22 cellular contexts compared by ENCODE assay signal in genomic region chr3:194312186-194312742, GRCh38. TPM values are rescaled to one million over a fixed set of nuclear protein-coding genes. Genes with fewer than 3 reads are reported as not detected.
A peak's percentile ranks its signal among the peaks of the same experiment; 100 is the strongest.
DNase-seq lines count a peak whose midpoint lies in the region; ATAC-seq, FAIRE-seq and TF ChIP-seq lines count a peak whose summit lies in the region.
"Had no signal": no experiment of that assay in that cellular context is flagged by ENCODE, and none has a peak within 500 bp of the region (broad histone marks: within the 10 kb centered on the region; RNA-seq: fewer than 3 reads in every experiment).

No MANE protein-coding gene starts in this region.

- H2AFZ ChIP-seq in K562 (ENCODE audit: low read depth, low read length), result no peak overlapping the region

- FAIRE-seq in K562 (lab: Jason Lieb, UNC), result no peak
- no peak for FAIRE-seq in GM12892 (lab: Jason Lieb, UNC)
- FAIRE-seq: GM12891 had no signal

- H3K4me3 Mint-ChIP-seq in activated naive CD4-positive, alpha-beta T cell treated with anti-CD3 and anti-CD28 coated beads, Interleukin-2, amount 10 ng/mL, durations not matched to agents 7 days and 5 days, result peak overlapping the region; percentile 3
- H3K4me3 Mint-ChIP-seq: CD8-positive, alpha-beta memory T cell; effector memory CD8-positive, alpha-beta T cell; H9; WTC11 had no signal

- in situ Hi-C loops in K562 (cut with MboI), result loop anchor here (10.0 to 25.0 kb wide), 2 partner anchors 147 to 1500 kb away; no protein-coding TSS in a partner anchor

- H3K36me3 ChIP-seq in K562 (ENCODE audit: control insufficient read depth, insufficient read depth, low read length) (no peaks in the 10 kb centered on the region), muscle layer of colon (ENCODE audit: insufficient read depth, low read length) (no peaks in the 10 kb centered on the region), vagina (no peaks in the 10 kb centered on the region)
- H3K36me3 ChIP-seq: gastrocnemius medialis, right lobe of liver had no signal

- peak; percentile 11 for DNase-seq in activated naive CD4-positive, alpha-beta T cell treated with anti-CD3 and anti-CD28 coated beads, Interleukin-2, amount 10 ng/mL, durations not matched to agents 7 days and 5 days
- no peak for DNase-seq in activated naive CD4-positive, alpha-beta T cell treated with Interleukin-2 at 50 U/mL for 16 hours
- DNase-seq in K562 (ENCODE audit: extremely low read depth in 1 of 4, low spot score in 3 of 4), result no peak
- no peak for DNase-seq in vagina (ENCODE audit: extremely low spot score in 2 of 2)
- DNase-seq in GM12892 (ENCODE audit: insufficient read length), result no peak
- no peak for DNase-seq in COLO829 (ENCODE audit: low spot score)
- no peak for DNase-seq in amygdala (lab: John Stamatoyannopoulos, UW)
- DNase-seq: CD8-positive, alpha-beta memory T cell; central memory CD4-positive, alpha-beta T cell; effector memory CD8-positive, alpha-beta T cell; H9; stimulated activated CD4-positive, alpha-beta T cell treated with anti-CD3 and anti-CD28 coated beads, Interleukin-4, amount 100 ng/mL, for 24 hours; trophoblast cell had no signal

- POLR2A ChIA-PET in K562 (lab: Yijun Ruan, JAX), result interaction anchor here (1.0 to 5.5 kb wide), 3 partner anchors 14 to 370 kb away, joined by 3 to 48 read pairs (median 5); partner anchors contain the start of gene HES1

- TF ChIP-seq POLR2A in K562 (conservative IDR thresholded peaks at IDR 0.05) (no peak), vagina (IDR thresholded peaks at IDR 0.05) (no peak), GM12892 (IDR thresholded peaks at IDR 0.05; ENCODE audit: low read depth, low read length) (no peak)

- H4K20me1 ChIP-seq in K562 (replicated peaks; ENCODE audit: control insufficient read depth, insufficient read depth, low read length), result no peaks in the 10 kb centered on the region

- TF ChIP-seq CTCF in K562 (IDR thresholded peaks at IDR 0.05 in 2 of 3, conservative IDR thresholded peaks at IDR 0.05 in 1 of 3; ENCODE audit: insufficient read depth in 2 of 3, low read depth in 1 of 3, low read length in 3 of 3), result no peak
- TF ChIP-seq CTCF in vagina (IDR thresholded peaks at IDR 0.05), result no peak

- H3K9ac ChIP-seq in K562 (ENCODE audit: insufficient read depth in 1 of 2, low read depth in 2 of 2, low read length in 2 of 2) (peak overlapping the region in 1 of 2 experiments; percentile 31; a peak in 1 of 4 replicates), muscle layer of colon (ENCODE audit: low read length) (peak overlapping the region; percentile 7)

- H3K36me3 Mint-ChIP-seq in activated naive CD4-positive, alpha-beta T cell treated with anti-CD3 and anti-CD28 coated beads, Interleukin-2, amount 10 ng/mL, durations not matched to agents 7 days and 5 days, result peaks cover 13% of the 10 kb centered on the region
- H3K36me3 Mint-ChIP-seq: activated naive CD4-positive, alpha-beta T cell treated with anti-CD3 and anti-CD28 coated beads, Interleukin-2, amount 50 U/mL, for 72 hours; CD8-positive, alpha-beta memory T cell had no signal

- no peaks in the 10 kb centered on the region for H3K9me3 Mint-ChIP-seq in activated naive CD4-positive, alpha-beta T cell treated with anti-CD3 and anti-CD28 coated beads, Interleukin-2, amount 10 ng/mL, durations not matched to agents 7 days and 5 days
- H3K9me3 Mint-ChIP-seq: activated naive CD4-positive, alpha-beta T cell treated with anti-CD3 and anti-CD28 coated beads, Interleukin-2, amount 50 U/mL, for 72 hours; CD8-positive, alpha-beta memory T cell; effector memory CD8-positive, alpha-beta T cell had no signal

- TF ChIP-seq RAD21 in K562 (CRISPR knock-in tag; conservative IDR thresholded peaks at IDR 0.05 in 1 of 2, IDR thresholded peaks at IDR 0.05 in 1 of 2), result no peak

- H3K27me3 ChIP-seq in K562 (ENCODE audit: control insufficient read depth in 2 of 2, insufficient read depth in 2 of 2, low read length in 2 of 2) (no peaks in the 10 kb centered on the region), muscle layer of colon (ENCODE audit: control insufficient read depth in 1 of 2, insufficient read depth in 2 of 2, low read length in 2 of 2) (no peaks in the 10 kb centered on the region), vagina (no peaks in the 10 kb centered on the region)
- H3K27me3 ChIP-seq: right lobe of liver had no signal

- no peaks in the 10 kb centered on the region for H3K79me2 ChIP-seq in K562 (ENCODE audit: control insufficient read depth, insufficient read depth, low read length)

- H3K27ac ChIP-seq in K562 (ENCODE audit: extremely low read depth, low read depth, low read length), result no peak overlapping the region
- peak overlapping the region; percentile 88 for H3K27ac ChIP-seq in muscle layer of colon (ENCODE audit: low read depth, low read length)
- peak overlapping the region; percentile 42 for H3K27ac ChIP-seq in vagina
- H3K27ac ChIP-seq: gastrocnemius medialis, right lobe of liver had no signal

- no TSS peak for BruUV-seq in K562 (replicated peaks; lab: Mats Ljungman, UMichigan)

- H3K4me1 Mint-ChIP-seq in activated naive CD4-positive, alpha-beta T cell treated with anti-CD3 and anti-CD28 coated beads, Interleukin-2, amount 10 ng/mL, durations not matched to agents 7 days and 5 days, result peaks cover 86% of the 10 kb centered on the region

- peaks cover 32% of the 10 kb centered on the region for H3K27me3 Mint-ChIP-seq in activated naive CD4-positive, alpha-beta T cell treated with anti-CD3 and anti-CD28 coated beads, Interleukin-2, amount 10 ng/mL, durations not matched to agents 7 days and 5 days

- no peak for TF ChIP-seq EP300 in K562 (IDR thresholded peaks at IDR 0.05; ENCODE audit: low read length)

- no peaks in the 10 kb centered on the region for H3K9me1 ChIP-seq in K562 (ENCODE audit: control insufficient read depth, insufficient read depth, low read length)

- CTCF ChIA-PET in activated naive CD4-positive, alpha-beta T cell treated with anti-CD3 and anti-CD28 coated beads, Interleukin-2, amount 10 ng/mL, durations not matched to agents 7 days and 5 days (lab: Charles Lee), result no interaction called here
- CTCF ChIA-PET in K562 (lab: Yijun Ruan, JAX; ENCODE audit: low intra/inter-chr PET ratio), result no interaction called here

- intact Hi-C loops in K562 (cut with micrococcal nuclease) (loop anchor here (10.0 kb wide), 4 partner anchors 237 to 1497 kb away; no protein-coding TSS in a partner anchor), vagina (cut with DNase I) (loop anchor here (2.0 kb wide), 1 partner anchor 43 kb away; no protein-coding TSS in a partner anchor)

- H3K4me3 ChIP-seq in K562 (no peak overlapping the region), muscle layer of colon (ENCODE audit: low read depth in 1 of 2, low read length in 2 of 2) (peak overlapping the region in 1 of 2 donors; percentile 19), vagina (no peak overlapping the region)
- H3K4me3 ChIP-seq: gastrocnemius medialis, right lobe of liver had no signal

- H3K27ac Mint-ChIP-seq in activated naive CD4-positive, alpha-beta T cell treated with anti-CD3 and anti-CD28 coated beads, Interleukin-2, amount 10 ng/mL, durations not matched to agents 7 days and 5 days, result peak overlapping the region; percentile 56
- H3K27ac Mint-ChIP-seq: activated naive CD4-positive, alpha-beta T cell treated with anti-CD3 and anti-CD28 coated beads, Interleukin-2, amount 50 U/mL, for 72 hours; effector memory CD8-positive, alpha-beta T cell; H9; WTC11 had no signal

- WGBS in K562 (ENCODE audit: insufficient coverage, low coverage, missing lambda C conversion rate), result 7% methylated on average over 7 of the region's 7 CpGs

- ATAC-seq in K562, result no peak
- ATAC-seq: activated naive CD4-positive, alpha-beta T cell treated with anti-CD3 and anti-CD28 coated beads, Interleukin-2, amount 50 U/mL, for 72 hours; effector memory CD8-positive, alpha-beta T cell; WTC11 had no signal

- peak overlapping the region; percentile 9; the same call in 1 of the 2 replicates for H3K4me2 ChIP-seq in K562 (ENCODE audit: insufficient read depth, low read length)

- H3K9me3 ChIP-seq in K562 (replicated peaks; ENCODE audit: control insufficient read depth, insufficient read depth, low read depth, low read length), result no peaks in the 10 kb centered on the region
- no peaks in the 10 kb centered on the region for H3K9me3 ChIP-seq in muscle layer of colon (ENCODE audit: low read length)
- no peaks in the 10 kb centered on the region for H3K9me3 ChIP-seq in vagina
- H3K9me3 ChIP-seq: gastrocnemius medialis, right lobe of liver had no signal

- H3K4me1 ChIP-seq in K562 (replicated peaks in 1 of 2; ENCODE audit: control insufficient read depth in 2 of 2, insufficient read depth in 2 of 2, low read length in 2 of 2) (peaks cover 12 to 14% of the 10 kb centered on the region in 2 experiments), muscle layer of colon (ENCODE audit: insufficient read depth, low read length) (peaks cover 46% of the 10 kb centered on the region), vagina (peaks cover 45% of the 10 kb centered on the region)

RNA-seq across cellular contexts. Expression of gene CPN2, which starts 38.9 kb away (rescaled TPM):
- total RNA-seq in K562 (2011; cell fraction: chromatin; rRNA removed; ENCODE audit: low replicate concordance), result not detected in 2 replicates
- not detected in 2 replicates for total RNA-seq in K562 (2011; cell fraction: nucleolus; rRNA removed)
- total RNA-seq in K562 (2011; cell fraction: nucleoplasm; rRNA removed), result not detected in 2 replicates
- total RNA-seq in K562 (2014; rRNA removed) (not detected in 2 replicates), K562 (2014; rRNA removed; fragmentation: Illumina TruSeq; extraction: Trizol) (not detected in 2 replicates), K562 (2015; rRNA removed; fragmentation: Illumina TruSeq; extraction: Trizol) (not detected in 2 replicates), K562 (2021) (not detected in 2 replicates), vagina (not detected)
- polyA plus RNA-seq in K562 (2011; rRNA removed) (not detected in 2 replicates), K562 (2014; fragmentation: Illumina TruSeq; extraction: Trizol) (not detected in 2 replicates), K562 (2014; fragmentation: Nextera tagmentation; extraction: Ambion mirVana) (not detected), K562 (2014; rRNA removed) (not detected in 2 replicates)
- 0.04 TPM in 1 of 2 replicates, not detected in the other for polyA plus RNA-seq in K562 (2011; cell fraction: cytosol; rRNA removed)
- not detected in 2 replicates for polyA plus RNA-seq in K562 (2011; cell fraction: nucleus; rRNA removed)
- polyA plus RNA-seq in K562 (2012), result 0.06 TPM in 1 of 2 replicates, not detected in the other
- polyA minus RNA-seq in K562 (2011; rRNA and poly(A)+ RNA removed), result not detected in 2 replicates
- not detected in 2 replicates for polyA minus RNA-seq in K562 (2011; cell fraction: cytosol; rRNA and poly(A)+ RNA removed)
- not detected in 2 replicates for polyA minus RNA-seq in K562 (2011; cell fraction: nucleus; rRNA and poly(A)+ RNA removed)
- polyA plus RNA-seq in GM12892 (2012; ENCODE audit: missing spikeins), result not detected
- total RNA-seq: activated naive CD4-positive, alpha-beta T cell treated with anti-CD3 and anti-CD28 coated beads, Interleukin-2, amount 50 U/mL, for 72 hours; CD8-positive, alpha-beta memory T cell; G401; H9; lung microvascular endothelial cell had no signal
- polyA plus RNA-seq: CD8-positive, alpha-beta memory T cell; neural cell had no signal

RNA-seq across cellular contexts. Expression of gene LRRC15, which starts 57.3 kb away (rescaled TPM):
- not detected in 2 replicates for total RNA-seq in K562 (2011; cell fraction: chromatin; rRNA removed; ENCODE audit: low replicate concordance)
- not detected in 2 replicates for total RNA-seq in K562 (2011; cell fraction: nucleolus; rRNA removed)
- total RNA-seq in K562 (2011; cell fraction: nucleoplasm; rRNA removed), result not detected in 2 replicates
- not detected in 2 replicates for total RNA-seq in K562 (2014; rRNA removed)
- total RNA-seq in K562 (2014; rRNA removed; fragmentation: Illumina TruSeq; extraction: Trizol), result not detected in 2 replicates
- not detected in 2 replicates for total RNA-seq in K562 (2015; rRNA removed; fragmentation: Illumina TruSeq; extraction: Trizol)
- not detected in 2 replicates for total RNA-seq in K562 (2021)
- 0.01 TPM in 1 of 2 replicates, not detected in the other for polyA plus RNA-seq in K562 (2011; rRNA removed)
- polyA plus RNA-seq in K562 (2011; cell fraction: cytosol; rRNA removed), result not detected in 2 replicates
- not detected in 2 replicates for polyA plus RNA-seq in K562 (2011; cell fraction: nucleus; rRNA removed)
- polyA plus RNA-seq in K562 (2012), result not detected in 2 replicates
- not detected in 2 replicates for polyA plus RNA-seq in K562 (2014; fragmentation: Illumina TruSeq; extraction: Trizol)
- not detected for polyA plus RNA-seq in K562 (2014; fragmentation: Nextera tagmentation; extraction: Ambion mirVana)
- not detected in 2 replicates for polyA plus RNA-seq in K562 (2014; rRNA removed)
- polyA minus RNA-seq in K562 (2011; rRNA and poly(A)+ RNA removed), result not detected in 2 replicates
- polyA minus RNA-seq in K562 (2011; cell fraction: cytosol; rRNA and poly(A)+ RNA removed), result not detected in 2 replicates
- not detected in 2 replicates for polyA minus RNA-seq in K562 (2011; cell fraction: nucleus; rRNA and poly(A)+ RNA removed)
- not detected for total RNA-seq in vagina
- polyA plus RNA-seq in GM12892 (2012; ENCODE audit: missing spikeins), result not detected
- total RNA-seq: activated naive CD4-positive, alpha-beta T cell treated with anti-CD3 and anti-CD28 coated beads, Interleukin-2, amount 50 U/mL, for 72 hours; CD8-positive, alpha-beta memory T cell had no signal
- polyA plus RNA-seq: CD8-positive, alpha-beta memory T cell; neural cell had no signal
